In genomic region chr9:89523948-89524347, GRCh38 we compare ENCODE assay signal across 12 cellular contexts. TPM values are rescaled to one million over a fixed set of nuclear protein-coding genes. Genes with fewer than 3 reads are reported as not detected.
A peak's percentile ranks its signal among the peaks of the same experiment; 100 is the strongest.
DNase-seq lines count a peak whose midpoint lies in the region; ATAC-seq and TF ChIP-seq lines count a peak whose summit lies in the region.
"Had no signal": no experiment of that assay in that cellular context is flagged by ENCODE, and none has a peak within 500 bp of the region (broad histone marks: within the 10 kb centered on the region; RNA-seq: fewer than 3 reads in every experiment).

No MANE protein-coding gene starts in this region.

- H3K9me3 Mint-ChIP-seq in activated naive CD4-positive, alpha-beta T cell treated with anti-CD3 and anti-CD28 coated beads, Interleukin-2, amount 50 U/mL, for 24 hours: no peaks in the 10 kb centered on the region

- H3K4me1 Mint-ChIP-seq in T-helper 17 cell: peaks cover 67% of the 10 kb centered on the region
- peaks cover 95% of the 10 kb centered on the region for H3K4me1 Mint-ChIP-seq in activated naive CD4-positive, alpha-beta T cell treated with anti-CD3 and anti-CD28 coated beads, Interleukin-2, amount 50 U/mL, for 24 hours

- TF ChIP-seq POLR2A in thyroid gland (IDR thresholded peaks at IDR 0.05): no peak

- no peaks in the 10 kb centered on the region for H3K36me3 Mint-ChIP-seq in T-helper 17 cell (ENCODE audit: low read depth)
- H3K36me3 Mint-ChIP-seq in activated naive CD4-positive, alpha-beta T cell treated with anti-CD3 and anti-CD28 coated beads, Interleukin-2, amount 50 U/mL, for 24 hours: no peaks in the 10 kb centered on the region

- H3K27ac Mint-ChIP-seq in T-helper 17 cell: peak overlapping the region; percentile 95
- peak overlapping the region; percentile 94 for H3K27ac Mint-ChIP-seq in activated naive CD4-positive, alpha-beta T cell treated with anti-CD3 and anti-CD28 coated beads, Interleukin-2, amount 50 U/mL, for 24 hours

- WGBS in thyroid gland, 2 donors: 83 to 88% methylated on average over 3 of the region's 3 CpGs

- no peaks in the 10 kb centered on the region for H3K36me3 ChIP-seq in thyroid gland
- H3K36me3 ChIP-seq: cardiac muscle cell had no signal

- ATAC-seq in GM19351 (IDR thresholded peaks at IDR 0.05; ENCODE audit: unreplicated experiment): peak; percentile 31
- ATAC-seq in T-helper 17 cell: peak; percentile 51
- ATAC-seq in esophagus mucosa: no peak
- ATAC-seq: right cardiac atrium had no signal

- H3K9me3 ChIP-seq in T-helper 17 cell (ENCODE audit: control insufficient read depth, low read length, poor library complexity, severe bottlenecking) (no peaks in the 10 kb centered on the region), thyroid gland (no peaks in the 10 kb centered on the region)

- H3K27me3 Mint-ChIP-seq in T-helper 17 cell: no peaks in the 10 kb centered on the region
- no peaks in the 10 kb centered on the region for H3K27me3 Mint-ChIP-seq in activated naive CD4-positive, alpha-beta T cell treated with anti-CD3 and anti-CD28 coated beads, Interleukin-2, amount 50 U/mL, for 24 hours

- intact Hi-C loops in thyroid gland (cut with DNase I): no loop called here

- TF ChIP-seq CTCF in thyroid gland (IDR thresholded peaks at IDR 0.05): no peak

- no peak overlapping the region for H3K4me3 ChIP-seq in thyroid gland (replicated peaks in 1 of 3)
- H3K4me3 ChIP-seq: cardiac muscle cell, lung had no signal

- no peak overlapping the region for H3K27ac ChIP-seq in thyroid gland
- H3K27ac ChIP-seq: cardiac muscle cell, VCaP had no signal

- H3K4me1 ChIP-seq in thyroid gland: peaks cover 4 to 9% of the 10 kb centered on the region in 2 donors

- H3K4me3 Mint-ChIP-seq in T-helper 17 cell: peak overlapping the region; percentile 80
- H3K4me3 Mint-ChIP-seq in activated naive CD4-positive, alpha-beta T cell treated with anti-CD3 and anti-CD28 coated beads, Interleukin-2, amount 50 U/mL, for 24 hours: peak overlapping the region; percentile 35

- DNase-seq in T-helper 17 cell: peak in 1 of 3 donors; percentile 36
- peak; percentile 39 for DNase-seq in stimulated activated CD4-positive, alpha-beta T cell treated with anti-CD3 and anti-CD28 coated beads, Interleukin-4, amount 100 ng/mL, for 1 hour
- DNase-seq in retina: no peak
- DNase-seq in HPDE6-E6E7 (ENCODE audit: extremely low spot score): no peak
- DNase-seq in thyroid gland: no peak
- DNase-seq: right cardiac atrium had no signal

- no peaks in the 10 kb centered on the region for H3K27me3 ChIP-seq in thyroid gland
- H3K27me3 ChIP-seq: cardiac muscle cell had no signal

RNA-seq across cellular contexts. Expression of gene SEMA4D, which starts 26.0 kb away (rescaled TPM):
- total RNA-seq in T-helper 17 cell (100 to 1,000 TPM; 250 to 312 TPM), thyroid gland (10 to 100 TPM; 19.9 to 29.6 (median 28.9) TPM), esophagus mucosa (30.4 TPM)
